In the genomic region with DNA sequence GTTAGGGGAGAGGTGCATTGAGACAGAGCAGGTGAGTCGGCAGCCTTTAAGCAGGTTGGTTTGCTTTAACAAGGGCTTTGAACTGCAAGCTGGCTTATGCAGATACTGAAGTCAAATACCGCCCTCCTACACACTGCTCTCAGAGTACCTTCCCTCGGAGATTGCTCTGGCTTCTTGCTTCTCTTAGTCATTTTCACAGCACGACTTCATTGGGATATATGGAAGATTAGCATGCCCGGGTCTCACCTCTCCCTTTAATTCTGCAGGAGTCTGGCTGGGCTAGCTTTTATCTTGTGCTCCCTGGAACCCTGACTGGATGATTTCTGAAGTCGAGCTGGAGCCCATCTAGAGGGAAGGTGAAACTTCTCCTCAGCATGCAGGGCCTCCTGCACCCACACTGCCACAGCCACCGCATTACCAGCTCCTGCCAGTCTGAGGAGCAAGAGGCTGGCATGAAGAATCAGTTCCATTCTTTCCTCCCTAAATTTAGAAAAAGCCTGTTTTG, we compare ENCODE assay signal across 9 cellular contexts.
A peak's percentile ranks its signal among the peaks of the same experiment; 100 is the strongest.
DNase-seq lines count a peak whose midpoint lies in the region; ATAC-seq lines count a peak whose summit lies in the region.
"Had no signal": no experiment of that assay in that cellular context is flagged by ENCODE, and none has a peak within 500 bp of the region (broad histone marks: within the 10 kb centered on the region; RNA-seq: fewer than 3 reads in every experiment).

No MANE protein-coding gene starts in this region.

- ATAC-seq in HG03520 (IDR thresholded peaks at IDR 0.05; ENCODE audit: unreplicated experiment) = no peak
- ATAC-seq in HG02571 (IDR thresholded peaks at IDR 0.05; ENCODE audit: unreplicated experiment) = no peak

- CTCF ChIA-PET in activated naive CD4-positive, alpha-beta T cell treated with anti-CD3 and anti-CD28 coated beads for 36 hours (lab: Charles Lee) = interaction anchor here (0.6 to 2.0 kb wide), 6 partner anchors 23 to 689 kb away, joined by 3 to 20 read pairs (median 4); no protein-coding TSS in a partner anchor

- H3K4me1 Mint-ChIP-seq in activated naive CD4-positive, alpha-beta T cell treated with anti-CD3 and anti-CD28 coated beads for 36 hours (ENCODE audit: low read depth) = peaks cover 12% of the 10 kb centered on the region
- peaks cover 25% of the 10 kb centered on the region for H3K4me1 Mint-ChIP-seq in stimulated activated naive CD8-positive, alpha-beta T cell treated with anti-CD3 and anti-CD28 coated beads, Interleukin-15, Interleukin-2, amounts not matched to agents 100 ng/mL and 50 ng/mL, for 24 hours (ENCODE audit: low read depth)

- H3K36me3 Mint-ChIP-seq in activated naive CD4-positive, alpha-beta T cell treated with anti-CD3 and anti-CD28 coated beads for 36 hours (ENCODE audit: low read depth) = no peaks in the 10 kb centered on the region
- H3K36me3 Mint-ChIP-seq in stimulated activated naive CD8-positive, alpha-beta T cell treated with anti-CD3 and anti-CD28 coated beads, Interleukin-15, Interleukin-2, amounts not matched to agents 100 ng/mL and 50 ng/mL, for 24 hours (ENCODE audit: low read depth) = no peaks in the 10 kb centered on the region

- intact Hi-C loops in activated naive CD4-positive, alpha-beta T cell treated with anti-CD3 and anti-CD28 coated beads for 36 hours (cut with micrococcal nuclease) = loop anchor here (1.0 to 10.0 kb wide), 5 partner anchors 9 to 542 kb away; no protein-coding TSS in a partner anchor

- no peaks in the 10 kb centered on the region for H3K27me3 Mint-ChIP-seq in activated naive CD4-positive, alpha-beta T cell treated with anti-CD3 and anti-CD28 coated beads for 36 hours (ENCODE audit: low read depth)
- no peaks in the 10 kb centered on the region for H3K27me3 Mint-ChIP-seq in stimulated activated naive CD8-positive, alpha-beta T cell treated with anti-CD3 and anti-CD28 coated beads, Interleukin-15, Interleukin-2, amounts not matched to agents 100 ng/mL and 50 ng/mL, for 24 hours

- no peaks in the 10 kb centered on the region for H3K9me3 Mint-ChIP-seq in activated naive CD4-positive, alpha-beta T cell treated with anti-CD3 and anti-CD28 coated beads for 36 hours
- H3K9me3 Mint-ChIP-seq in stimulated activated naive CD8-positive, alpha-beta T cell treated with anti-CD3 and anti-CD28 coated beads, Interleukin-15, Interleukin-2, amounts not matched to agents 100 ng/mL and 50 ng/mL, for 24 hours = no peaks in the 10 kb centered on the region

- no peak overlapping the region for H3K4me3 Mint-ChIP-seq in activated naive CD4-positive, alpha-beta T cell treated with anti-CD3 and anti-CD28 coated beads for 36 hours
- H3K4me3 Mint-ChIP-seq in stimulated activated naive CD8-positive, alpha-beta T cell treated with anti-CD3 and anti-CD28 coated beads, Interleukin-15, Interleukin-2, amounts not matched to agents 100 ng/mL and 50 ng/mL, for 24 hours = no peak overlapping the region

- peak; percentile 53 for DNase-seq in activated naive CD4-positive, alpha-beta T cell treated with anti-CD3 and anti-CD28 coated beads for 36 hours
- no peak for DNase-seq in activated naive CD4-positive, alpha-beta T cell treated with anti-CD3 and anti-CD28 coated beads, Interleukin-2, amount 50 U/mL, for 16 hours
- DNase-seq in NCI-H2196 (lab: John Stamatoyannopoulos, UW; ENCODE audit: unreplicated experiment) (peak; percentile 45), caudate nucleus (lab: John Stamatoyannopoulos, UW) (peak in 39 of 61 donors; percentile 2 to 83 (median 43)), HPDE6-E6E7 (ENCODE audit: extremely low spot score) (no peak)
- DNase-seq: DND-41 had no signal

- H3K27ac ChIP-seq in caudate nucleus (ENCODE audit: low read depth, low read length) = no peak overlapping the region

- H3K27ac Mint-ChIP-seq in activated naive CD4-positive, alpha-beta T cell treated with anti-CD3 and anti-CD28 coated beads for 36 hours = no peak overlapping the region
- H3K27ac Mint-ChIP-seq in stimulated activated naive CD8-positive, alpha-beta T cell treated with anti-CD3 and anti-CD28 coated beads, Interleukin-15, Interleukin-2, amounts not matched to agents 100 ng/mL and 50 ng/mL, for 24 hours = peak overlapping the region; percentile 37

Comparison
In these comparisons a context has a peak if more than half of its experiments do, and no peak if none do; other contexts are left out.
1. DNase-seq: peak in activated naive CD4-positive, alpha-beta T cell treated with anti-CD3 and anti-CD28 coated beads for 36 hours (single experiment), NCI-H2196 (single experiment) and caudate nucleus (39 of 61); none in activated naive CD4-positive, alpha-beta T cell treated with anti-CD3 and anti-CD28 coated beads, Interleukin-2, amount 50 U/mL, for 16 hours (single experiment) and HPDE6-E6E7 (single experiment).